14 cellular contexts compared by ENCODE assay signal in the genomic region with DNA sequence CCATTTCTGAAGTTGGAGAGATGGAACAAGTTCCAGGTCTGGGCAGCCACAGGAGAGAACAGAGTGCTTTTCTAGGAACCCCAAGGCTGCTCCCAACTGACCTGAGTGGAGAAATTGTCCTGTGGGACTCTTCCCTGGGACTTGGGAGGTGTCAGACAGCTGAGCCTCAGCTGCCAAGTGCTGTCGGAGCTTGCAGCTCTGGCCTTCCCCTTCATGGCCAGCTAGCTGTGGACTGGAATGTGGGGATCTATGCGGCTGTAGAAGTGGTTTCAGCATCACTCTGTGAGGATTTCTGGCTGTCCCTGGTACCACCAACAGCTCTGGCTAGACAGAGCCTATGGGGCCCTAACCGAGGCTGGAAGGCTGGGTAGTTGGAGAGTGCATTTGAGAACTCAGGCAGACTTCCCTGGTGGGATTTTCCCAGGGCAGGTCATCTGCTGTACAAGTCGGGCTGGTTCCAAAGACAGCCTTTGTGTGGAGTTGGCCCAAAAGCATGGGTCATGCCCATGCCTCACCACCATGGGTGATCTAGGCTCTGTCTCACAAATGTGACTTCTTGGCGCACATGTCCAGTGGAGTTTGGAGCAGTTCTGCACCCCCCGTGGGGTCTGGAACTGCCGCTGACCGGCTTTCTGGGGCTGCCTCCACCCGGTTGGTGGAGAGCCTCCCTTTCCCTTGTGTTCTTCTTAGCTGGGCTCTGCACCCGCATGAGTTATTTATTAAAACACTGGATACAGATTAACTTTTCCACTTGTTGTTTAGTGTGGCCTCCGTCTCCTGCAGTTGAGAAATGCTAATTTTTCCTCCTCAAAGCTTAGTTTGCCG. TPM values are rescaled to one million over a fixed set of nuclear protein-coding genes. Genes with fewer than 3 reads are reported as not detected.
A peak's percentile ranks its signal among the peaks of the same experiment; 100 is the strongest.
DNase-seq lines count a peak whose midpoint lies in the region; ATAC-seq, FAIRE-seq and TF ChIP-seq lines count a peak whose summit lies in the region.
"Had no signal": no experiment of that assay in that cellular context is flagged by ENCODE, and none has a peak within 500 bp of the region (broad histone marks: within the 10 kb centered on the region; RNA-seq: fewer than 3 reads in every experiment).

No MANE protein-coding gene starts in this region.

- H3K4me1 Mint-ChIP-seq in nephron progenitor cell: peaks cover 28% of the 10 kb centered on the region
- peaks cover 19% of the 10 kb centered on the region for H3K4me1 Mint-ChIP-seq in chondrocyte (ENCODE audit: low read depth)
- peaks cover 12% of the 10 kb centered on the region for H3K4me1 Mint-ChIP-seq in stimulated activated naive CD8-positive, alpha-beta T cell treated with anti-CD3 and anti-CD28 coated beads, Interleukin-15, amount 100 ng/mL, for 72 hours

- peaks cover 13% of the 10 kb centered on the region for H3K9me1 ChIP-seq in IMR-90 (ENCODE audit: insufficient read depth, low read length)

- TF ChIP-seq RAD21 in IMR-90 (IDR thresholded peaks at IDR 0.05; ENCODE audit: low read length): no peak

- H3K23ac ChIP-seq in IMR-90 (ENCODE audit: low read depth, low read length): no peak overlapping the region

- H3K4me2 ChIP-seq in IMR-90 (ENCODE audit: low read depth, low read length): no peak overlapping the region

- peaks cover 61% of the 10 kb centered on the region for H3K36me3 Mint-ChIP-seq in nephron progenitor cell (ENCODE audit: low read depth)
- peaks cover 13% of the 10 kb centered on the region for H3K36me3 Mint-ChIP-seq in chondrocyte (ENCODE audit: low read depth)

- no peak overlapping the region for H3K4ac ChIP-seq in IMR-90 (ENCODE audit: low read depth, low read length)

- WGBS in IMR-90 (ENCODE audit: extremely low coverage in 2 of 2, insufficient read length in 1 of 2), 2 experiments: 83% methylated on average over 3 of the region's 12 CpGs; no CpG with 5 or more reads in 1 of the 2 experiments

- H2AFZ ChIP-seq in IMR-90 (replicated peaks; ENCODE audit: low read length, poor library complexity): no peak overlapping the region

- no peak overlapping the region for H3K27ac ChIP-seq in IMR-90 (ENCODE audit: insufficient read depth, low read length)
- H3K27ac ChIP-seq in kidney (ENCODE audit: low read depth in 2 of 2, low read length in 2 of 2): peak overlapping the region; percentile 82 to 93

- no peak overlapping the region for H2BK120ac ChIP-seq in IMR-90 (ENCODE audit: low read depth, low read length)

- no peak overlapping the region for H4K91ac ChIP-seq in IMR-90 (ENCODE audit: insufficient read depth, low read depth, low read length)

- BruUV-seq in IMR-90 (replicated peaks; lab: Mats Ljungman, UMichigan): no TSS peak

- H3K56ac ChIP-seq in IMR-90 (ENCODE audit: extremely low read depth, insufficient read depth, low read length): no peak overlapping the region

- H3K27me3 ChIP-seq in IMR-90 (ENCODE audit: control insufficient read depth, insufficient read depth, low read length): no peaks in the 10 kb centered on the region
- H3K27me3 ChIP-seq: MG63 had no signal

- no peak overlapping the region for H2BK5ac ChIP-seq in IMR-90 (ENCODE audit: low read depth, low read length, poor library complexity, severe bottlenecking)

- peaks cover 14% of the 10 kb centered on the region for H4K20me1 ChIP-seq in IMR-90 (ENCODE audit: insufficient read depth, low read length)

- in situ Hi-C loops in ACHN (cut with HindIII; ENCODE audit: low pct_ligation_motif_present, low pct_unique_long_range_greater_than_20kb, low sequenced_read_pairs): no loop called here
- in situ Hi-C loops in IMR-90 (cut with MboI; ENCODE audit: low sequenced_read_pairs): loop anchor here (5.0 kb wide), 1 partner anchor 58 kb away; no protein-coding TSS in a partner anchor

- no peak for TF ChIP-seq CTCF in IMR-90 (conservative IDR thresholded peaks at IDR 0.05; ENCODE audit: low read depth, low read length)
- TF ChIP-seq CTCF in kidney (IDR thresholded peaks at IDR 0.05; ENCODE audit: borderline replicate concordance, extremely low read depth, insufficient read depth): no peak
- TF ChIP-seq CTCF in nephron progenitor cell (IDR thresholded peaks at IDR 0.05): no peak
- TF ChIP-seq CTCF in chondrocyte (IDR thresholded peaks at IDR 0.05): no peak

- no peak overlapping the region for H4K8ac ChIP-seq in IMR-90 (ENCODE audit: low read depth in 2 of 2, low read length in 2 of 2)

- H3K9me3 ChIP-seq in IMR-90 (ENCODE audit: control insufficient read depth, insufficient read depth, low read length): no peaks in the 10 kb centered on the region
- H3K9me3 ChIP-seq in kidney (ENCODE audit: control insufficient read depth in 1 of 2, low read length in 2 of 2): no peaks in the 10 kb centered on the region
- H3K9me3 ChIP-seq: MG63 had no signal

- H3K27ac Mint-ChIP-seq in nephron progenitor cell (peak overlapping the region; percentile 36), chondrocyte (ENCODE audit: unreplicated experiment) (no peak overlapping the region)
- no peak overlapping the region for H3K27ac Mint-ChIP-seq in stimulated activated naive CD8-positive, alpha-beta T cell treated with anti-CD3 and anti-CD28 coated beads, Interleukin-15, amount 100 ng/mL, for 72 hours
- H3K27ac Mint-ChIP-seq: CD8-positive, alpha-beta memory T cell; H9 had no signal

- peaks cover 29% of the 10 kb centered on the region for H3K36me3 ChIP-seq in IMR-90 (ENCODE audit: control insufficient read depth, insufficient read depth, low read length)
- H3K36me3 ChIP-seq in kidney (ENCODE audit: control insufficient read depth in 1 of 2, insufficient read depth in 2 of 2, low read length in 2 of 2): peaks cover 5 to 8% of the 10 kb centered on the region in 2 donors

- H2BK15ac ChIP-seq in IMR-90 (ENCODE audit: low read depth, low read length): no peak overlapping the region

- H2AK9ac ChIP-seq in IMR-90 (replicated peaks; ENCODE audit: low read depth, low read length, poor library complexity): peak overlapping the region; percentile 86

- POLR2A ChIA-PET in IMR-90 (lab: Charles Lee; ENCODE audit: unreplicated experiment): no interaction called here

- dilution Hi-C loops in IMR-90 (cut with HindIII; ENCODE audit: low sequenced_read_pairs, unreplicated experiment): no loop called here

- H3K27me3 Mint-ChIP-seq in nephron progenitor cell (ENCODE audit: low read depth, poor library complexity) (no peaks in the 10 kb centered on the region), chondrocyte (ENCODE audit: low read depth) (no peaks in the 10 kb centered on the region)
- no peaks in the 10 kb centered on the region for H3K27me3 Mint-ChIP-seq in stimulated activated naive CD8-positive, alpha-beta T cell treated with anti-CD3 and anti-CD28 coated beads, Interleukin-15, amount 100 ng/mL, for 72 hours
- H3K27me3 Mint-ChIP-seq: CD8-positive, alpha-beta memory T cell had no signal

- no peak overlapping the region for H2AK5ac ChIP-seq in IMR-90 (ENCODE audit: low read depth, low read length)

- H3K14ac ChIP-seq in IMR-90 (replicated peaks; ENCODE audit: low read depth, low read length): no peak overlapping the region

- no peak overlapping the region for H3K4me3 ChIP-seq in IMR-90 (ENCODE audit: insufficient read depth, low read depth, low read length)
- H3K4me3 ChIP-seq in kidney (ENCODE audit: low read length in 2 of 2): no peak overlapping the region
- H3K4me3 ChIP-seq: MG63 had no signal

- H2BK20ac ChIP-seq in IMR-90 (ENCODE audit: low read depth, low read length): no peak overlapping the region

- H3K4me1 ChIP-seq in IMR-90 (ENCODE audit: control insufficient read depth, insufficient read depth, low read length): peaks cover 6% of the 10 kb centered on the region
- peaks cover 21 to 23% of the 10 kb centered on the region in 2 donors for H3K4me1 ChIP-seq in kidney (ENCODE audit: control insufficient read depth in 1 of 2, insufficient read depth in 1 of 2, low read depth in 1 of 2, low read length in 2 of 2)

- no peak overlapping the region for H4K5ac ChIP-seq in IMR-90 (ENCODE audit: low read depth, low read length)

- no peak overlapping the region for H3K9ac ChIP-seq in IMR-90 (ENCODE audit: low read depth, low read length)
- peak overlapping the region in 1 of 2 donors; percentile 58 for H3K9ac ChIP-seq in kidney (ENCODE audit: low read length in 2 of 2)

- DNase-seq in ACHN (peak; percentile 52), IMR-90 (no peak), kidney (peak; percentile 89), nephron progenitor cell (no peak), chondrocyte (ENCODE audit: low spot score) (no peak), putamen (ENCODE audit: low spot score) (no peak)
- no peak for DNase-seq in stimulated activated naive CD8-positive, alpha-beta T cell treated with anti-CD3 and anti-CD28 coated beads, Interleukin-15, amount 100 ng/mL, for 72 hours
- DNase-seq: CD8-positive, alpha-beta memory T cell; H9; MG63; NCI-H1092 treated with DMSO at 0.1 percent for 48 hours; NCI-H187; NCI-H446 had no signal

- H3K9me3 Mint-ChIP-seq in nephron progenitor cell (no peaks in the 10 kb centered on the region), chondrocyte (ENCODE audit: low read depth) (no peaks in the 10 kb centered on the region)
- H3K9me3 Mint-ChIP-seq in stimulated activated naive CD8-positive, alpha-beta T cell treated with anti-CD3 and anti-CD28 coated beads, Interleukin-15, amount 100 ng/mL, for 72 hours: no peaks in the 10 kb centered on the region
- H3K9me3 Mint-ChIP-seq: CD8-positive, alpha-beta memory T cell; H9 had no signal

- H3K4me3 Mint-ChIP-seq in nephron progenitor cell (no peak overlapping the region), chondrocyte (ENCODE audit: unreplicated experiment) (no peak overlapping the region)
- no peak overlapping the region for H3K4me3 Mint-ChIP-seq in stimulated activated naive CD8-positive, alpha-beta T cell treated with anti-CD3 and anti-CD28 coated beads, Interleukin-15, amount 100 ng/mL, for 72 hours
- H3K4me3 Mint-ChIP-seq: CD8-positive, alpha-beta memory T cell had no signal

- no peak for ATAC-seq in IMR-90 (ENCODE audit: low read depth)
- ATAC-seq in GM21717 (IDR thresholded peaks at IDR 0.05; ENCODE audit: unreplicated experiment): no peak
- no peak for ATAC-seq in stimulated activated naive CD8-positive, alpha-beta T cell treated with anti-CD3 and anti-CD28 coated beads, Interleukin-15, amount 100 ng/mL, for 72 hours

- CTCF ChIA-PET in IMR-90 (lab: Yijun Ruan, JAX): interaction anchor here (1.1 kb wide), 1 partner anchor 12 kb away, joined by 3 read pairs; no protein-coding TSS in a partner anchor

- no peak for TF ChIP-seq POLR2A in IMR-90 (IDR thresholded peaks at IDR 0.05; ENCODE audit: low read depth, low read length)

- no peak overlapping the region for H3K18ac ChIP-seq in IMR-90 (ENCODE audit: low read depth, low read length)

- FAIRE-seq in kidney (lab: Jason Lieb, UNC): peak; percentile 62

- H3K79me1 ChIP-seq in IMR-90 (ENCODE audit: low read depth in 1 of 2, low read length in 2 of 2): peaks cover 17 to 66% of the 10 kb centered on the region in 2 experiments

- intact Hi-C loops in IMR-90 (cut with micrococcal nuclease) (loop anchor here (5.0 kb wide), 1 partner anchor 43 kb away; no protein-coding TSS in a partner anchor), kidney (cut with DNase I) (loop anchor here (10.0 kb wide), 1 partner anchor 70 kb away; no protein-coding TSS in a partner anchor)

RNA-seq across cellular contexts. Expression of gene SUFU, which starts 10.9 kb away (rescaled TPM):
- total RNA-seq in IMR-90 (2012; rRNA removed) (2.2 TPM in 2 replicates), kidney (18.9 TPM), chondrocyte (14.5 to 15.5 TPM (median 15.5 TPM) in 3 replicates)
- polyA plus RNA-seq in IMR-90 (2012; rRNA removed) (10.0 and 11.0 TPM in 2 replicates), kidney (ENCODE audit: insufficient read depth, low read depth, low replicate concordance) (6.5 TPM)
- polyA plus RNA-seq in IMR-90 (2012; cell fraction: cytosol; rRNA removed): 6.7 and 10.8 TPM in 2 replicates
- polyA plus RNA-seq in IMR-90 (2012; cell fraction: nucleus; rRNA removed; ENCODE audit: low replicate concordance): 15.7 and 18.1 TPM in 2 replicates

RNA-seq across cellular contexts. Expression of gene ACTR1A, which starts 12.2 kb away (rescaled TPM):
- 126 and 157 TPM in 2 replicates for total RNA-seq in IMR-90 (2012; rRNA removed)
- 142 and 155 TPM in 2 replicates for polyA plus RNA-seq in IMR-90 (2012; rRNA removed)
- 97.3 and 131 TPM in 2 replicates for polyA plus RNA-seq in IMR-90 (2012; cell fraction: cytosol; rRNA removed)
- 83.9 and 84.0 TPM in 2 replicates for polyA plus RNA-seq in IMR-90 (2012; cell fraction: nucleus; rRNA removed; ENCODE audit: low replicate concordance)
- 74.2 TPM for total RNA-seq in kidney
- polyA plus RNA-seq in kidney (ENCODE audit: insufficient read depth, low read depth, low replicate concordance): 74.7 TPM
- total RNA-seq in chondrocyte: 128 to 137 TPM (median 128 TPM) in 3 replicates

Comparison
In these comparisons a context has a peak if more than half of its experiments do, and no peak if none do; other contexts are left out.
1. DNase-seq: peak in ACHN (single experiment) and kidney (single experiment); none in IMR-90 (single experiment), nephron progenitor cell (single experiment), chondrocyte (single experiment), putamen (single experiment) and stimulated activated naive CD8-positive, alpha-beta T cell treated with anti-CD3 and anti-CD28 coated beads, Interleukin-15, amount 100 ng/mL, for 72 hours (0 of 2).